ENCODE assay signal across 22 cellular contexts in genomic region chr9:123509646-123510045, GRCh38.
"Had no signal": no experiment of that assay in that cellular context is flagged by ENCODE, and none has a peak within 500 bp of the region (broad histone marks: within the 10 kb centered on the region; RNA-seq: fewer than 3 reads in every experiment).

No MANE protein-coding gene starts in this region.

- H3K27ac ChIP-seq: gastrocnemius medialis, hepatocyte, neural progenitor cell, prostate gland, right atrium auricular region, sigmoid colon, testis, tibial artery, upper lobe of left lung had no signal

- H3K4me3 ChIP-seq: gastrocnemius medialis, hepatocyte, neural progenitor cell, prostate gland, right atrium auricular region, sigmoid colon, testis, tibial artery, upper lobe of left lung had no signal

- ATAC-seq: effector memory CD8-positive, alpha-beta T cell; gastrocnemius medialis; left lobe of liver; naive thymus-derived CD4-positive, alpha-beta T cell; stimulated activated memory B cell treated with anti-CD40 and anti-IgM and Interleukin-4, amounts not matched to agents 10 μg/mL and 1 μg/mL and 100 μg/mL, for 72 hours; stimulated activated naive CD8-positive, alpha-beta T cell treated with anti-CD3 and anti-CD28 coated beads, Interleukin-15, Interleukin-2, amounts not matched to agents 100 U/mL and 50 U/mL, for 24 hours had no signal

- DNase-seq: effector memory CD8-positive, alpha-beta T cell; gastrocnemius medialis; head of caudate nucleus; kidney; mesenchymal stem cell; midbrain; naive thymus-derived CD4-positive, alpha-beta T cell; nucleus accumbens; stimulated activated CD4-positive, alpha-beta T cell treated with anti-CD3 and anti-CD28 coated beads, Interleukin-2, amount 100 ng/mL, for 24 hours; stimulated activated CD4-positive, alpha-beta T cell treated with anti-CD3 and anti-CD28 coated beads, Interleukin-4, amount 100 ng/mL, for 4 hours; stimulated activated naive CD8-positive, alpha-beta T cell treated with anti-CD3 and anti-CD28 coated beads, Interleukin-15, Interleukin-2, amounts not matched to agents 100 U/mL and 50 U/mL, for 24 hours; substantia nigra; testis; tibial artery; upper lobe of left lung had no signal
